22 cellular contexts compared by ENCODE assay signal in the genomic region with DNA sequence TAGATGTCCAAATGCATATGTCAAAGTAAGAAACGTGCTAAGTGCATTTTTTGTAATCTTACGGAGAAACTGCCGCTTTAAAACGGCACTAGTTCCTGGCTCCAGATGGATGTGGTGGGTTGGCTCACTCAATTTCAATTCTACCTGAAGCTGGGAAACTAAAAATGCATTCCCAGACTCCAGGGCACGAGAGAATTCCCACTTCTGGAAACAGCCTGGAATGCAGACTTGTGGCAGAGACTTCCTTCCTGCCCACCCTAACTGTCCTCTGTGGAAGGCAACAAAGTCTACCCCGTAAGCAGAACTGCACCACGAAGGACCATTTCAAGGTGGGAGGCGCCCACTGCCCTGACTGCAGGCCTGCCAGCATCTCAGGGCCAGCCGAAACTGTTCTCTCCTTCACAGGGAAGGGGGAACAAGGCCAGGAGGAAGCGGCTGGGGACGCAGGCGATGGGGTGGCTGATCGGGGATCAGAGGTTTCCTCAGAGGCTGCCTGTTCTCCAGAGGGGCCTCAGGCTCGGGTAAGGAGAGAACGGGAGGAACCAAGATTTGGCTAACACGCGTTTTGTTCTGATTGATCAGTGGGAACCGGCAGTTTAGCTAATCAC.
A peak's percentile ranks its signal among the peaks of the same experiment; 100 is the strongest.
DNase-seq lines count a peak whose midpoint lies in the region; ATAC-seq and TF ChIP-seq lines count a peak whose summit lies in the region.
"Had no signal": no experiment of that assay in that cellular context is flagged by ENCODE, and none has a peak within 500 bp of the region (broad histone marks: within the 10 kb centered on the region; RNA-seq: fewer than 3 reads in every experiment).

No MANE protein-coding gene starts in this region.

- H2AFZ ChIP-seq in OCI-LY1 (ENCODE audit: low read length) = no peak overlapping the region
- no peak overlapping the region for H2AFZ ChIP-seq in neural progenitor cell (replicated peaks)
- H2AFZ ChIP-seq: hepatocyte had no signal

- no peaks in the 10 kb centered on the region for H3K27me3 ChIP-seq in OCI-LY1 (ENCODE audit: insufficient read depth, low read length)
- no peaks in the 10 kb centered on the region for H3K27me3 ChIP-seq in gastroesophageal sphincter
- H3K27me3 ChIP-seq in neural progenitor cell = no peaks in the 10 kb centered on the region
- H3K27me3 ChIP-seq in tibial artery = no peaks in the 10 kb centered on the region
- H3K27me3 ChIP-seq: gastrocnemius medialis, hepatocyte, MG63, uterus had no signal

- TF ChIP-seq POLR2A in gastroesophageal sphincter (IDR thresholded peaks at IDR 0.05) = no peak

- H3K4me3 ChIP-seq in OCI-LY1 (ENCODE audit: low read depth, low read length, poor library complexity, severe bottlenecking) (peak overlapping the region; percentile 66), gastroesophageal sphincter (no peak overlapping the region), neural progenitor cell (no peak overlapping the region), tibial artery (peak overlapping the region in 1 of 2 donors; percentile 8)
- H3K4me3 ChIP-seq: gastrocnemius medialis, hepatocyte, MG63, uterus had no signal

- TF ChIP-seq EP300 in gastroesophageal sphincter (IDR thresholded peaks at IDR 0.05) = no peak

- peak overlapping the region; percentile 57 for H3K27ac Mint-ChIP-seq in neural progenitor cell
- no peak overlapping the region for H3K27ac Mint-ChIP-seq in activated naive CD8-positive, alpha-beta T cell treated with anti-CD3 and anti-CD28 coated beads, Interleukin-2, amount 50 U/mL, for 24 hours
- H3K27ac Mint-ChIP-seq: activated naive CD8-positive, alpha-beta T cell treated with anti-CD3 and anti-CD28 coated beads for 36 hours; nephron; stimulated activated effector memory CD8-positive, alpha-beta T cell treated with anti-CD3 and anti-CD28 coated beads, Interleukin-12 subunit alpha, Interleukin-12 subunit beta, amount 100 ng/mL, for 72 hours; T-helper 17 cell had no signal

- H3K27me3 Mint-ChIP-seq in neural progenitor cell (ENCODE audit: insufficient read depth, low read depth) = no peaks in the 10 kb centered on the region
- H3K27me3 Mint-ChIP-seq in activated naive CD8-positive, alpha-beta T cell treated with anti-CD3 and anti-CD28 coated beads, Interleukin-2, amount 50 U/mL, for 24 hours = no peaks in the 10 kb centered on the region

- H3K9me3 ChIP-seq in OCI-LY1 (ENCODE audit: low read length) (no peaks in the 10 kb centered on the region), gastroesophageal sphincter (no peaks in the 10 kb centered on the region), neural progenitor cell (ENCODE audit: low read depth) (no peaks in the 10 kb centered on the region), tibial artery (no peaks in the 10 kb centered on the region)
- H3K9me3 ChIP-seq: gastrocnemius medialis, MG63, uterus had no signal

- peaks cover 90% of the 10 kb centered on the region for H3K4me1 ChIP-seq in OCI-LY1 (ENCODE audit: insufficient read depth, low read length, severe bottlenecking)
- peaks cover 0 to 97% (median 22%) of the 10 kb centered on the region in 3 donors for H3K4me1 ChIP-seq in gastroesophageal sphincter
- H3K4me1 ChIP-seq in neural progenitor cell = peaks cover 34% of the 10 kb centered on the region
- H3K4me1 ChIP-seq in tibial artery = peaks cover 0 to 94% (median 49%) of the 10 kb centered on the region in 4 donors
- H3K4me1 ChIP-seq: uterus had no signal

- WGBS in gastroesophageal sphincter (ENCODE audit: low coverage in 1 of 2), 2 donors = 53 to 78% methylated on average over 8 to 12 of the region's 18 CpGs

- H3K4me3 Mint-ChIP-seq in neural progenitor cell = no peak overlapping the region
- H3K4me3 Mint-ChIP-seq in activated naive CD8-positive, alpha-beta T cell treated with anti-CD3 and anti-CD28 coated beads, Interleukin-2, amount 50 U/mL, for 24 hours = no peak overlapping the region
- H3K4me3 Mint-ChIP-seq: activated naive CD8-positive, alpha-beta T cell treated with anti-CD3 and anti-CD28 coated beads for 36 hours; CD8-positive, alpha-beta memory T cell; central memory CD8-positive, alpha-beta T cell; nephron; stimulated activated effector memory CD8-positive, alpha-beta T cell treated with anti-CD3 and anti-CD28 coated beads, Interleukin-12 subunit alpha, Interleukin-12 subunit beta, amount 100 ng/mL, for 72 hours; T-helper 17 cell had no signal

- H3K9ac ChIP-seq in OCI-LY1 (ENCODE audit: low read length) (peak overlapping the region; percentile 89), neural progenitor cell (no peak overlapping the region)

- intact Hi-C loops in tibial artery (cut with DNase I; ENCODE audit: low total_unique reads) = no loop called here

- 0 out of 2 replicates have a peak, but pooled peaks cover 5% of the 10 kb centered on the region for H3F3A ChIP-seq in OCI-LY1 (ENCODE audit: insufficient read depth, low read length)
- no peaks in the 10 kb centered on the region for H3F3A ChIP-seq in neural progenitor cell (ENCODE audit: low read depth)

- H3K36me3 Mint-ChIP-seq in neural progenitor cell = peaks cover 14% of the 10 kb centered on the region
- H3K36me3 Mint-ChIP-seq in activated naive CD8-positive, alpha-beta T cell treated with anti-CD3 and anti-CD28 coated beads, Interleukin-2, amount 50 U/mL, for 24 hours (ENCODE audit: low read depth) = no peaks in the 10 kb centered on the region
- H3K36me3 Mint-ChIP-seq: activated naive CD8-positive, alpha-beta T cell treated with anti-CD3 and anti-CD28 coated beads for 36 hours; CD8-positive, alpha-beta memory T cell; stimulated activated effector memory CD8-positive, alpha-beta T cell treated with anti-CD3 and anti-CD28 coated beads, Interleukin-12 subunit alpha, Interleukin-12 subunit beta, amount 100 ng/mL, for 72 hours had no signal

- H4K20me1 ChIP-seq in OCI-LY1 (ENCODE audit: insufficient read depth, low read length) = no peaks in the 10 kb centered on the region
- peaks cover 83% of the 10 kb centered on the region for H4K20me1 ChIP-seq in neural progenitor cell (ENCODE audit: low read depth)

- H3K9me3 Mint-ChIP-seq in neural progenitor cell = peaks cover under 1% of the 10 kb centered on the region
- no peaks in the 10 kb centered on the region for H3K9me3 Mint-ChIP-seq in activated naive CD8-positive, alpha-beta T cell treated with anti-CD3 and anti-CD28 coated beads, Interleukin-2, amount 50 U/mL, for 24 hours
- H3K9me3 Mint-ChIP-seq: activated naive CD8-positive, alpha-beta T cell treated with anti-CD3 and anti-CD28 coated beads for 36 hours; CD8-positive, alpha-beta memory T cell; central memory CD8-positive, alpha-beta T cell; nephron; stimulated activated effector memory CD8-positive, alpha-beta T cell treated with anti-CD3 and anti-CD28 coated beads, Interleukin-12 subunit alpha, Interleukin-12 subunit beta, amount 100 ng/mL, for 72 hours had no signal

- ATAC-seq in gastroesophageal sphincter (no peak), GM19463 (IDR thresholded peaks at IDR 0.05; ENCODE audit: unreplicated experiment) (no peak)
- no peak for ATAC-seq in activated naive CD8-positive, alpha-beta T cell treated with anti-CD3 and anti-CD28 coated beads, Interleukin-2, amount 50 U/mL, for 24 hours
- ATAC-seq: gastrocnemius medialis; right cardiac atrium; stimulated activated effector memory CD8-positive, alpha-beta T cell treated with anti-CD3 and anti-CD28 coated beads, Interleukin-12 subunit alpha, Interleukin-12 subunit beta, amount 100 ng/mL, for 72 hours; T-helper 17 cell had no signal

- H3K4me2 ChIP-seq in OCI-LY1 (ENCODE audit: low read length) (peak overlapping the region; percentile 91), neural progenitor cell (no peak overlapping the region)
- H3K4me2 ChIP-seq: hepatocyte had no signal

- no peak for TF ChIP-seq CTCF in OCI-LY1 (IDR thresholded peaks at IDR 0.05; ENCODE audit: low read length)
- TF ChIP-seq CTCF in gastroesophageal sphincter (IDR thresholded peaks at IDR 0.05) = no peak
- TF ChIP-seq CTCF in neural progenitor cell (IDR thresholded peaks at IDR 0.05) = no peak
- no peak for TF ChIP-seq CTCF in tibial artery (IDR thresholded peaks at IDR 0.05)

- H3K4me1 Mint-ChIP-seq in neural progenitor cell = peaks cover 50% of the 10 kb centered on the region
- H3K4me1 Mint-ChIP-seq in activated naive CD8-positive, alpha-beta T cell treated with anti-CD3 and anti-CD28 coated beads, Interleukin-2, amount 50 U/mL, for 24 hours = no peaks in the 10 kb centered on the region
- H3K4me1 Mint-ChIP-seq: activated naive CD8-positive, alpha-beta T cell treated with anti-CD3 and anti-CD28 coated beads for 36 hours; CD8-positive, alpha-beta memory T cell; central memory CD8-positive, alpha-beta T cell; stimulated activated effector memory CD8-positive, alpha-beta T cell treated with anti-CD3 and anti-CD28 coated beads, Interleukin-12 subunit alpha, Interleukin-12 subunit beta, amount 100 ng/mL, for 72 hours had no signal

- H3K36me3 ChIP-seq in OCI-LY1 (ENCODE audit: insufficient read depth, low read length) (peaks cover 14% of the 10 kb centered on the region; the same call in 1 of the 2 replicates), gastroesophageal sphincter (no peaks in the 10 kb centered on the region), neural progenitor cell (no peaks in the 10 kb centered on the region), tibial artery (no peaks in the 10 kb centered on the region)
- H3K36me3 ChIP-seq: gastrocnemius medialis, MG63, uterus had no signal

- H3K79me2 ChIP-seq in OCI-LY1 (ENCODE audit: insufficient read depth, low read length) (peaks cover 55% of the 10 kb centered on the region), neural progenitor cell (ENCODE audit: low read depth) (peaks cover 70% of the 10 kb centered on the region)

- H3K27ac ChIP-seq in OCI-LY1 (ENCODE audit: low read depth, low read length, poor library complexity, severe bottlenecking) (peak overlapping the region; percentile 95), gastroesophageal sphincter (peak overlapping the region in 3 of 4 donors; percentile 0 to 15 (median 3)), neural progenitor cell (no peak overlapping the region), tibial artery (peak overlapping the region; percentile 82 to 93)
- H3K27ac ChIP-seq: gastrocnemius medialis, hepatocyte had no signal

- DNase-seq in neural progenitor cell (ENCODE audit: low spot score) (no peak), tibial artery (peak in 1 of 2 donors; percentile 65), 8988T (no peak)
- no peak for DNase-seq in activated naive CD8-positive, alpha-beta T cell treated with anti-CD3 and anti-CD28 coated beads, Interleukin-2, amount 50 U/mL, for 24 hours
- DNase-seq: activated effector memory CD4-positive, alpha-beta T cell treated with anti-CD3 and anti-CD28 coated beads, Interleukin-2, amount 50 U/mL, for 16 hours; activated naive CD8-positive, alpha-beta T cell treated with anti-CD3 and anti-CD28 coated beads for 36 hours; CD8-positive, alpha-beta memory T cell; DMS 273 treated with DMSO at 0.1 percent for 48 hours; gastrocnemius medialis; KG1; MG63; right cardiac atrium; stimulated activated CD4-positive, alpha-beta T cell treated with anti-CD3 and anti-CD28 coated beads, Interleukin-4, amount 100 ng/mL, for 24 hours; T-helper 17 cell had no signal

- H3K9me2 ChIP-seq in OCI-LY1 (ENCODE audit: low read depth, low read length) = no peaks in the 10 kb centered on the region
